ENCODE assay signal across 8 cellular contexts in genomic region chr2:113603467-113604084, GRCh38. TPM values are rescaled to one million over a fixed set of nuclear protein-coding genes. Genes with fewer than 3 reads are reported as not detected.
A peak's percentile ranks its signal among the peaks of the same experiment; 100 is the strongest.
DNase-seq lines count a peak whose midpoint lies in the region; ATAC-seq and TF ChIP-seq lines count a peak whose summit lies in the region.
"Not testable (repeated sequence)": the region's sequence is repeated elsewhere in the genome, so short reads cannot be mapped to it uniquely, and the experiment has no call there.

No MANE protein-coding gene starts in this region.

- not testable (repeated sequence) for H3K36me3 ChIP-seq in left ventricle myocardium inferior; osteoblast (ENCODE audit: insufficient read depth, low read length)

- not testable (repeated sequence) for H3K4me1 ChIP-seq in left ventricle myocardium inferior; osteoblast (ENCODE audit: insufficient read depth, low read length)

- not testable (repeated sequence) for H3K9me3 Mint-ChIP-seq in MCF 10A (ENCODE audit: unreplicated experiment)

- H3K79me2 ChIP-seq in osteoblast (ENCODE audit: insufficient read depth, low read length): not testable (repeated sequence)

- H3K27ac ChIP-seq in left ventricle myocardium inferior (replicated peaks) (peak overlapping the region; percentile 94), osteoblast (ENCODE audit: low read depth, low read length) (peak overlapping the region; percentile 48)

- H3K4me3 Mint-ChIP-seq in MCF 10A (ENCODE audit: unreplicated experiment): peak overlapping the region; percentile 80

- peak; percentile 93 for ATAC-seq in GM21576 (IDR thresholded peaks at IDR 0.05; ENCODE audit: unreplicated experiment)

- H2AFZ ChIP-seq in osteoblast (ENCODE audit: low read length): peak overlapping the region; percentile 82

- intact Hi-C loops in MCF 10A (cut with micrococcal nuclease); left ventricle myocardium inferior (cut with micrococcal nuclease): not testable (repeated sequence)

- H3K4me1 Mint-ChIP-seq in MCF 10A (ENCODE audit: insufficient read depth, unreplicated experiment): not testable (repeated sequence)

- peak overlapping the region; percentile 70 for H3K4me3 ChIP-seq in left ventricle myocardium inferior
- H3K4me3 ChIP-seq in osteoblast (ENCODE audit: insufficient read depth, low read length): peak overlapping the region; percentile 74

- peak overlapping the region; percentile 71 for H3K4me2 ChIP-seq in osteoblast (ENCODE audit: insufficient read depth, low read length)

- H4K20me1 ChIP-seq in osteoblast (ENCODE audit: insufficient read depth, low read length): not testable (repeated sequence)

- H3K27me3 ChIP-seq in left ventricle myocardium inferior (ENCODE audit: low read depth); osteoblast (ENCODE audit: insufficient read depth, low read length): not testable (repeated sequence)

- DNase-seq in Daoy (ENCODE audit: low read depth): peak; percentile 90
- DNase-seq in HT1080 (ENCODE audit: low read depth): peak; percentile 85
- peak; percentile 88 for DNase-seq in activated CD4-positive, alpha-beta T cell treated with anti-CD3 and anti-CD28 coated beads for 1 hour
- DNase-seq in MCF 10A (ENCODE audit: unreplicated experiment): peak; percentile 82
- peak; percentile 86 for DNase-seq in left ventricle myocardium inferior
- DNase-seq in osteoblast (ENCODE audit: insufficient read length, low spot score, missing footprints): peak; percentile 90
- DNase-seq in stimulated activated CD8-positive, alpha-beta memory T cell treated with anti-CD3 and anti-CD28 coated beads, Interleukin-7, amount 100 ng/mL, for 48 hours (ENCODE audit: extremely low read depth in 1 of 2, low read depth in 1 of 2): peak; percentile 69 to 80

- TF ChIP-seq CTCF in MCF 10A (IDR thresholded peaks at IDR 0.05; ENCODE audit: unreplicated experiment); left ventricle myocardium inferior (IDR thresholded peaks at IDR 0.05; ENCODE audit: borderline replicate concordance); osteoblast (IDR thresholded peaks at IDR 0.05; ENCODE audit: extremely low read depth, low read depth, low read length): not testable (repeated sequence)

- not testable (repeated sequence) for BruUV-seq in MCF 10A (replicated peaks; lab: Mats Ljungman, UMichigan)

- not testable (repeated sequence) for H3K9me3 ChIP-seq in left ventricle myocardium inferior (replicated peaks); osteoblast (ENCODE audit: low read depth, low read length)

- POLR2A ChIA-PET in MCF 10A (lab: Yijun Ruan, JAX): interaction anchor here (0.7 to 1.8 kb wide), 3 partner anchors 20 to 262 kb away, joined by 3 to 6 read pairs (median 3); partner anchors contain the start of gene SLC35F5

- CTCF ChIA-PET in MCF 10A (lab: Yijun Ruan, JAX): interaction anchor here (0.7 to 1.1 kb wide), 3 partner anchors 114 to 246 kb away, joined by 3 to 6 read pairs (median 4); no protein-coding TSS in a partner anchor

- H3K36me3 Mint-ChIP-seq in MCF 10A (ENCODE audit: insufficient read depth, unreplicated experiment): peaks cover 19% of the 10 kb centered on the region

- H3K27me3 Mint-ChIP-seq in MCF 10A (ENCODE audit: insufficient read depth, unreplicated experiment): not testable (repeated sequence)

- peak overlapping the region; percentile 86 for H3K27ac Mint-ChIP-seq in MCF 10A (ENCODE audit: low read depth, unreplicated experiment)

RNA-seq across cellular contexts. Expression of gene RABL2A, which starts 23.5 kb away (rescaled TPM):
- 1.4 and 2.1 TPM in 2 replicates for total RNA-seq in Daoy (2014; rRNA removed; shearing (Covaris generic))
- total RNA-seq in HT1080 (2014; rRNA removed; shearing (Covaris generic)): 1.6 and 3.9 TPM in 2 replicates
- polyA plus RNA-seq in HT1080 (2015; cell fraction: cytosol; rRNA removed): 3.4 and 4.1 TPM in 2 replicates
- polyA plus RNA-seq in HT1080 (2015; cell fraction: nucleus; rRNA removed): 17.9 and 29.2 TPM in 2 replicates
- 17.6 and 24.0 TPM in 2 replicates for total RNA-seq in MCF 10A (2022)
- total RNA-seq in left ventricle myocardium inferior: 6.9 TPM
- total RNA-seq in osteoblast: 9.4 and 20.3 TPM in 2 replicates

Comparison
In these comparisons a context has a peak if more than half of its experiments do, and no peak if none do; other contexts are left out.
1. Peak in every context shown above with its lines: DNase-seq, ATAC-seq, H3K4me3 ChIP-seq and H3K27ac ChIP-seq.